In the genomic region with DNA sequence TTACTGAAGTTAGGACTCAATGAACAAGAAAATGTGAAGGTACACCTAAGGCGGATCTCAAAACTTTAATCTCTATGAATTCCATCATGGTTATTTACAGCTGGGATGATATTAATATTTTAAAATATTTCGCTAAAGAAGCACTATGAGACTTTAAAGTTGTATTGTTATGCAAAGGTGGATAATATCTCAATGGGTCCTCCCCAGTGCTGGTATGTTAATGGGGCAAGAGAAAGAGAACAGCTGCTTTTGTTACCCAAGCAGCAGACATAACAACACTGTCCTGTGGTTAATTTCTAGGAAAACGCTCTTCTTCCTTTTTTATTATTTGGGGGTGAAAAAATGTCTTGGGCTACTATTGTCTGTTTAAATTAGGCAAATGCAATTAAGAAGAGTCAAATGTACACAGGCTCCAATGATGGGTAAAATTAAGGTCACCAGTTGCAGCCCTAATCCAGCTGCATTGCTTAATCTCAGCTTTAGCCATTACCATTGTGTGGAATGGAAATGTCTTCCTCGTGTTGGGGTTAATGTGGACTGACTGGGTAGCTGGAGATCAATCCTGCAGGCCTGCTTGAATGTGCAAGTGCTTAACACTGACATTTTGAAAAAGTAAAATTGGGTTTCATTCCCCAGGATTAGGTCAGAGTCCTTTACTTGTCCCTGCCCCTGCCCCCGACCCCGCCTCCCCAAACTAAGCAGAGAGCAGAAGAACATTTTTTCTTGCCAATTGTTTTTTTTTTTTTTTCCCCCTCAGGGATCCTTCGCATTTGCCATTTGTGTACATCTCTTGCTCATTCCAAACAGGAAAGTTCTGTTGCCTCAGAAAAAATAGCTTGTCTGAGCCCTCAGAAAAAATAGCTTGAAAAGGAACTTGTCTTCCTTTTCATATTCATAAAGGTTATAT, we compare ENCODE assay signal across 2 cellular contexts.
TF ChIP-seq lines count a peak whose summit lies in the region.

No MANE protein-coding gene starts in this region.

TF ChIP-seq in GM23338, 12 proteins besides CTCF, POLR2A, EP300 and RAD21 (continues in another document):
- TF ChIP-seq, protein P1, sequence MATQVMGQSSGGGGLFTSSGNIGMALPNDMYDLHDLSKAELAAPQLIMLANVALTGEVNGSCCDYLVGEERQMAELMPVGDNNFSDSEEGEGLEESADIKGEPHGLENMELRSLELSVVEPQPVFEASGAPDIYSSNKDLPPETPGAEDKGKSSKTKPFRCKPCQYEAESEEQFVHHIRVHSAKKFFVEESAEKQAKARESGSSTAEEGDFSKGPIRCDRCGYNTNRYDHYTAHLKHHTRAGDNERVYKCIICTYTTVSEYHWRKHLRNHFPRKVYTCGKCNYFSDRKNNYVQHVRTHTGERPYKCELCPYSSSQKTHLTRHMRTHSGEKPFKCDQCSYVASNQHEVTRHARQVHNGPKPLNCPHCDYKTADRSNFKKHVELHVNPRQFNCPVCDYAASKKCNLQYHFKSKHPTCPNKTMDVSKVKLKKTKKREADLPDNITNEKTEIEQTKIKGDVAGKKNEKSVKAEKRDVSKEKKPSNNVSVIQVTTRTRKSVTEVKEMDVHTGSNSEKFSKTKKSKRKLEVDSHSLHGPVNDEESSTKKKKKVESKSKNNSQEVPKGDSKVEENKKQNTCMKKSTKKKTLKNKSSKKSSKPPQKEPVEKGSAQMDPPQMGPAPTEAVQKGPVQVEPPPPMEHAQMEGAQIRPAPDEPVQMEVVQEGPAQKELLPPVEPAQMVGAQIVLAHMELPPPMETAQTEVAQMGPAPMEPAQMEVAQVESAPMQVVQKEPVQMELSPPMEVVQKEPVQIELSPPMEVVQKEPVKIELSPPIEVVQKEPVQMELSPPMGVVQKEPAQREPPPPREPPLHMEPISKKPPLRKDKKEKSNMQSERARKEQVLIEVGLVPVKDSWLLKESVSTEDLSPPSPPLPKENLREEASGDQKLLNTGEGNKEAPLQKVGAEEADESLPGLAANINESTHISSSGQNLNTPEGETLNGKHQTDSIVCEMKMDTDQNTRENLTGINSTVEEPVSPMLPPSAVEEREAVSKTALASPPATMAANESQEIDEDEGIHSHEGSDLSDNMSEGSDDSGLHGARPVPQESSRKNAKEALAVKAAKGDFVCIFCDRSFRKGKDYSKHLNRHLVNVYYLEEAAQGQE (IDR thresholded peaks at IDR 0.05; ENCODE audit: unreplicated experiment), result no peak
- TF ChIP-seq, protein P2, sequence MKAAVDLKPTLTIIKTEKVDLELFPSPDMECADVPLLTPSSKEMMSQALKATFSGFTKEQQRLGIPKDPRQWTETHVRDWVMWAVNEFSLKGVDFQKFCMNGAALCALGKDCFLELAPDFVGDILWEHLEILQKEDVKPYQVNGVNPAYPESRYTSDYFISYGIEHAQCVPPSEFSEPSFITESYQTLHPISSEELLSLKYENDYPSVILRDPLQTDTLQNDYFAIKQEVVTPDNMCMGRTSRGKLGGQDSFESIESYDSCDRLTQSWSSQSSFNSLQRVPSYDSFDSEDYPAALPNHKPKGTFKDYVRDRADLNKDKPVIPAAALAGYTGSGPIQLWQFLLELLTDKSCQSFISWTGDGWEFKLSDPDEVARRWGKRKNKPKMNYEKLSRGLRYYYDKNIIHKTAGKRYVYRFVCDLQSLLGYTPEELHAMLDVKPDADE (IDR thresholded peaks at IDR 0.05), result no peak
- no peak for TF ChIP-seq ZNF331 (CRISPR knock-in tag; IDR thresholded peaks at IDR 0.05; ENCODE audit: low read depth)
- no peak for TF ChIP-seq STAT1 (IDR thresholded peaks at IDR 0.05; ENCODE audit: unreplicated experiment)
- TF ChIP-seq ZNF114 (CRISPR knock-in tag; IDR thresholded peaks at IDR 0.05), result no peak
- TF ChIP-seq NANOG (IDR thresholded peaks at IDR 0.05; ENCODE audit: borderline replicate concordance), result no peak
- TF ChIP-seq, protein P3, sequence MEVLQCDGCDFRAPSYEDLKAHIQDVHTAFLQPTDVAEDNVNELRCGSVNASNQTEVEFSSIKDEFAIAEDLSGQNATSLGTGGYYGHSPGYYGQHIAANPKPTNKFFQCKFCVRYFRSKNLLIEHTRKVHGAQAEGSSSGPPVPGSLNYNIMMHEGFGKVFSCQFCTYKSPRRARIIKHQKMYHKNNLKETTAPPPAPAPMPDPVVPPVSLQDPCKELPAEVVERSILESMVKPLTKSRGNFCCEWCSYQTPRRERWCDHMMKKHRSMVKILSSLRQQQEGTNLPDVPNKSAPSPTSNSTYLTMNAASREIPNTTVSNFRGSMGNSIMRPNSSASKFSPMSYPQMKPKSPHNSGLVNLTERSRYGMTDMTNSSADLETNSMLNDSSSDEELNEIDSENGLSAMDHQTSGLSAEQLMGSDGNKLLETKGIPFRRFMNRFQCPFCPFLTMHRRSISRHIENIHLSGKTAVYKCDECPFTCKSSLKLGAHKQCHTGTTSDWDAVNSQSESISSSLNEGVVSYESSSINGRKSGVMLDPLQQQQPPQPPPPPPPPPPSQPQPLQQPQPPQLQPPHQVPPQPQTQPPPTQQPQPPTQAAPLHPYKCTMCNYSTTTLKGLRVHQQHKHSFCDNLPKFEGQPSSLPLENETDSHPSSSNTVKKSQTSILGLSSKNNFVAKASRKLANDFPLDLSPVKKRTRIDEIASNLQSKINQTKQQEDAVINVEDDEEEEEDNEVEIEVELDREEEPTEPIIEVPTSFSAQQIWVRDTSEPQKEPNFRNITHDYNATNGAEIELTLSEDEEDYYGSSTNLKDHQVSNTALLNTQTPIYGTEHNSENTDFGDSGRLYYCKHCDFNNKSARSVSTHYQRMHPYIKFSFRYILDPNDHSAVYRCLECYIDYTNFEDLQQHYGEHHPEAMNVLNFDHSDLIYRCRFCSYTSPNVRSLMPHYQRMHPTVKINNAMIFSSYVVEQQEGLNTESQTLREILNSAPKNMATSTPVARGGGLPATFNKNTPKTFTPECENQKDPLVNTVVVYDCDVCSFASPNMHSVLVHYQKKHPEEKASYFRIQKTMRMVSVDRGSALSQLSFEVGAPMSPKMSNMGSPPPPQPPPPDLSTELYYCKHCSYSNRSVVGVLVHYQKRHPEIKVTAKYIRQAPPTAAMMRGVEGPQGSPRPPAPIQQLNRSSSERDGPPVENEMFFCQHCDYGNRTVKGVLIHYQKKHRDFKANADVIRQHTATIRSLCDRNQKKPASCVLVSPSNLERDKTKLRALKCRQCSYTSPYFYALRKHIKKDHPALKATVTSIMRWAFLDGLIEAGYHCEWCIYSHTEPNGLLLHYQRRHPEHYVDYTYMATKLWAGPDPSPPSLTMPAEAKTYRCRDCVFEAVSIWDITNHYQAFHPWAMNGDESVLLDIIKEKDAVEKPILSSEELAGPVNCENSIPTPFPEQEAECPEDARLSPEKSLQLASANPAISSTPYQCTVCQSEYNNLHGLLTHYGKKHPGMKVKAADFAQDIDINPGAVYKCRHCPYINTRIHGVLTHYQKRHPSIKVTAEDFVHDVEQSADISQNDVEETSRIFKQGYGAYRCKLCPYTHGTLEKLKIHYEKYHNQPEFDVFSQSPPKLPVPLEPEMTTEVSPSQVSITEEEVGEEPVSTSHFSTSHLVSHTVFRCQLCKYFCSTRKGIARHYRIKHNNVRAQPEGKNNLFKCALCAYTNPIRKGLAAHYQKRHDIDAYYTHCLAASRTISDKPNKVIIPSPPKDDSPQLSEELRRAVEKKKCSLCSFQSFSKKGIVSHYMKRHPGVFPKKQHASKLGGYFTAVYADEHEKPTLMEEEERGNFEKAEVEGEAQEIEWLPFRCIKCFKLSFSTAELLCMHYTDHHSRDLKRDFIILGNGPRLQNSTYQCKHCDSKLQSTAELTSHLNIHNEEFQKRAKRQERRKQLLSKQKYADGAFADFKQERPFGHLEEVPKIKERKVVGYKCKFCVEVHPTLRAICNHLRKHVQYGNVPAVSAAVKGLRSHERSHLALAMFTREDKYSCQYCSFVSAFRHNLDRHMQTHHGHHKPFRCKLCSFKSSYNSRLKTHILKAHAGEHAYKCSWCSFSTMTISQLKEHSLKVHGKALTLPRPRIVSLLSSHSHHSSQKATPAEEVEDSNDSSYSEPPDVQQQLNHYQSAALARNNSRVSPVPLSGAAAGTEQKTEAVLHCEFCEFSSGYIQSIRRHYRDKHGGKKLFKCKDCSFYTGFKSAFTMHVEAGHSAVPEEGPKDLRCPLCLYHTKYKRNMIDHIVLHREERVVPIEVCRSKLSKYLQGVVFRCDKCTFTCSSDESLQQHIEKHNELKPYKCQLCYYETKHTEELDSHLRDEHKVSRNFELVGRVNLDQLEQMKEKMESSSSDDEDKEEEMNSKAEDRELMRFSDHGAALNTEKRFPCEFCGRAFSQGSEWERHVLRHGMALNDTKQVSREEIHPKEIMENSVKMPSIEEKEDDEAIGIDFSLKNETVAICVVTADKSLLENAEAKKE (CRISPR knock-in tag; IDR thresholded peaks at IDR 0.05), result no peak

TF ChIP-seq in H1, 55 proteins besides CTCF, POLR2A, EP300 and RAD21:
- TF ChIP-seq RNF2 (IDR thresholded peaks at IDR 0.05; ENCODE audit: borderline replicate concordance, low read depth, low read length, missing control alignments, poor library complexity, severe bottlenecking) (no peak), YY1 (IDR thresholded peaks at IDR 0.05; ENCODE audit: low read depth, low read length) (no peak), PHF8 (conservative IDR thresholded peaks at IDR 0.05; ENCODE audit: low read depth, low read length) (no peak), TAF1 (IDR thresholded peaks at IDR 0.05; ENCODE audit: low read depth, low read length) (no peak), CBX5 (IDR thresholded peaks at IDR 0.05; ENCODE audit: low read depth, low read length) (no peak), POU5F1 (IDR thresholded peaks at IDR 0.05; ENCODE audit: low read depth, low read length) (peak; percentile 56; the same call in 1 of the 2 replicates), CEBPB (IDR thresholded peaks at IDR 0.05; ENCODE audit: low read depth, low read length) (0 out of 2 replicates have a peak, but pooled peaks have one; percentile 14)
TF ChIP-seq in H1: peak in this region for 2.
